1 cellular context compared by ENCODE assay signal in genomic region chr18:35231052-35231451, GRCh38.
TF ChIP-seq lines count a peak whose summit lies in the region.

No MANE protein-coding gene starts in this region.

TF ChIP-seq in HepG2, 621 proteins besides CTCF, POLR2A, EP300 and RAD21 (continued from another document):
- TF ChIP-seq AHDC1 (CRISPR knock-in tag; IDR thresholded peaks at IDR 0.05; ENCODE audit: borderline replicate concordance) (peak; percentile 45; the same call in 1 of the 2 replicates), STAG1 (CRISPR knock-in tag; IDR thresholded peaks at IDR 0.05) (peak; percentile 90), SOX5 (CRISPR knock-in tag; IDR thresholded peaks at IDR 0.05; ENCODE audit: borderline replicate concordance) (no peak), NFE2L1 (CRISPR knock-in tag; IDR thresholded peaks at IDR 0.05; ENCODE audit: borderline replicate concordance) (no peak), FOXJ3 (CRISPR knock-in tag; IDR thresholded peaks at IDR 0.05; ENCODE audit: borderline replicate concordance) (peak; percentile 63; the same call in 1 of the 2 replicates), SRF (IDR thresholded peaks at IDR 0.05; ENCODE audit: low read depth, low read length) (no peak), GATAD1 (CRISPR knock-in tag; IDR thresholded peaks at IDR 0.05) (0 out of 2 replicates have a peak, but pooled peaks have one; percentile 41), CEBPG (CRISPR knock-in tag; IDR thresholded peaks at IDR 0.05) (peak; percentile 63; the same call in 1 of the 2 replicates), FOXK1 (CRISPR knock-in tag; IDR thresholded peaks at IDR 0.05; ENCODE audit: borderline replicate concordance, low read depth) (peak; percentile 43; the same call in 1 of the 2 replicates), HNF4A (CRISPR knock-in tag; IDR thresholded peaks at IDR 0.05) (peak; percentile 43), ZNF670 (CRISPR knock-in tag; IDR thresholded peaks at IDR 0.05; ENCODE audit: borderline replicate concordance) (0 out of 2 replicates have a peak, but pooled peaks have one; percentile 36), ZNF430 (CRISPR knock-in tag; IDR thresholded peaks at IDR 0.05) (no peak), MEIS2 (CRISPR knock-in tag; IDR thresholded peaks at IDR 0.05) (0 out of 2 replicates have a peak, but pooled peaks have one; percentile 27), MXI1 (IDR thresholded peaks at IDR 0.05; ENCODE audit: borderline replicate concordance, low read depth, low read length) (no peak; the same call in 2 of the 3 replicates), ISL2 (CRISPR knock-in tag; IDR thresholded peaks at IDR 0.05) (peak; percentile 50; the same call in 1 of the 2 replicates), KLF16 (CRISPR knock-in tag; IDR thresholded peaks at IDR 0.05) (peak in 1 of 2 experiments; percentile 54; a peak in 1 of 4 replicates), FOXM1 (CRISPR knock-in tag; IDR thresholded peaks at IDR 0.05) (no peak), ZNF574 (CRISPR knock-in tag; IDR thresholded peaks at IDR 0.05) (peak; percentile 69; the same call in 1 of the 2 replicates)
- TF ChIP-seq, protein P1, sequence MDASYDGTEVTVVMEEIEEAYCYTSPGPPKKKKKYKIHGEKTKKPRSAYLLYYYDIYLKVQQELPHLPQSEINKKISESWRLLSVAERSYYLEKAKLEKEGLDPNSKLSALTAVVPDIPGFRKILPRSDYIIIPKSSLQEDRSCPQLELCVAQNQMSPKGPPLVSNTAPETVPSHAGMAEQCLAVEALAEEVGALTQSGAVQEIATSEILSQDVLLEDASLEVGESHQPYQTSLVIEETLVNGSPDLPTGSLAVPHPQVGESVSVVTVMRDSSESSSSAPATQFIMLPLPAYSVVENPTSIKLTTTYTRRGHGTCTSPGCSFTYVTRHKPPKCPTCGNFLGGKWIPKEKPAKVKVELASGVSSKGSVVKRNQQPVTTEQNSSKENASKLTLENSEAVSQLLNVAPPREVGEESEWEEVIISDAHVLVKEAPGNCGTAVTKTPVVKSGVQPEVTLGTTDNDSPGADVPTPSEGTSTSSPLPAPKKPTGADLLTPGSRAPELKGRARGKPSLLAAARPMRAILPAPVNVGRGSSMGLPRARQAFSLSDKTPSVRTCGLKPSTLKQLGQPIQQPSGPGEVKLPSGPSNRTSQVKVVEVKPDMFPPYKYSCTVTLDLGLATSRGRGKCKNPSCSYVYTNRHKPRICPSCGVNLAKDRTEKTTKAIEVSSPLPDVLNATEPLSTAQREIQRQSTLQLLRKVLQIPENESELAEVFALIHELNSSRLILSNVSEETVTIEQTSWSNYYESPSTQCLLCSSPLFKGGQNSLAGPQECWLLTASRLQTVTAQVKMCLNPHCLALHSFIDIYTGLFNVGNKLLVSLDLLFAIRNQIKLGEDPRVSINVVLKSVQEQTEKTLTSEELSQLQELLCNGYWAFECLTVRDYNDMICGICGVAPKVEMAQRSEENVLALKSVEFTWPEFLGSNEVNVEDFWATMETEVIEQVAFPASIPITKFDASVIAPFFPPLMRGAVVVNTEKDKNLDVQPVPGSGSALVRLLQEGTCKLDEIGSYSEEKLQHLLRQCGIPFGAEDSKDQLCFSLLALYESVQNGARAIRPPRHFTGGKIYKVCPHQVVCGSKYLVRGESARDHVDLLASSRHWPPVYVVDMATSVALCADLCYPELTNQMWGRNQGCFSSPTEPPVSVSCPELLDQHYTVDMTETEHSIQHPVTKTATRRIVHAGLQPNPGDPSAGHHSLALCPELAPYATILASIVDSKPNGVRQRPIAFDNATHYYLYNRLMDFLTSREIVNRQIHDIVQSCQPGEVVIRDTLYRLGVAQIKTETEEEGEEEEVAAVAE (CRISPR knock-in tag; IDR thresholded peaks at IDR 0.05; ENCODE audit: borderline replicate concordance) = 0 out of 2 replicates have a peak, but pooled peaks have one; percentile 43
